Comparison of ENCODE assay signal across 27 cellular contexts in the genomic region with DNA sequence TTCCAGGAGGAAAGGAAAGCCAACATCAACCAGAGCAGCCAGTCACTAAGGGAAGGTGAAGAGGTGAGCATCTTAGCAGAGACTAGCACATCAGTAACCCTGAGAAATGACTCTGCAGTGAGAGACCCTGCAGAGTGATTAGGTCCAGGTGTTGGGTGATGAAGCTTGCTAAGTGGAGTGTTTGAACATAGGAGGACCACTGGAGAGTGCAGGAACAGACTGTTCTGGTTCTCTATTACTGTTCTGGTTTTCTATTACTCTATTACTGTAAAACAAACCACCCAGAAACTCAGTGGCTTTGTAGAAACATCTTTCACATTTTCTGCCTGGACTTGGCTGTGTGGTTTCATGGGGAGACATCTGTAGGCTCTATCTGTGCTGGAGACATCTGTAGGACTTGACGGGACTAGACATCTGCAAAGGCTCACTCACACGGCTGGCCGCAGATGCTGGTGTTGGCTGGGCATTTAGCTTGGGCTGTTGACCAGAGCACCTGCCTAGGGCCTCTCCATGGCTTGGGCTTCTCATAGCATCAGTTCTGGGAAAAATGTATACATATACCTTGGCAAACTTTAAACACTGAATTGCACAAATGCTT. TPM values are rescaled to one million over a fixed set of nuclear protein-coding genes. Genes with fewer than 3 reads are reported as not detected.
"Had no signal": no experiment of that assay in that cellular context is flagged by ENCODE, and none has a peak within 500 bp of the region (broad histone marks: within the 10 kb centered on the region; RNA-seq: fewer than 3 reads in every experiment).

No MANE protein-coding gene starts in this region.

- H3K4me3 ChIP-seq: adrenal gland, body of pancreas, colonic mucosa, esophagus squamous epithelium had no signal

- H3K36me3 ChIP-seq: adrenal gland, colonic mucosa, esophagus squamous epithelium had no signal

- H3K4me1 ChIP-seq: adrenal gland, body of pancreas, colonic mucosa, esophagus squamous epithelium had no signal

- H3K9me3 ChIP-seq: adrenal gland, body of pancreas, colonic mucosa, esophagus squamous epithelium had no signal

- ATAC-seq: activated CD4-positive, alpha-beta T cell treated with anti-CD3 and anti-CD28 coated beads for 36 hours; activated CD8-positive, alpha-beta T cell treated with anti-CD3 and anti-CD28 coated beads, Interleukin-2, amount 10 ng/mL, durations not matched to agents 7 days and 5 days; activated naive CD8-positive, alpha-beta T cell treated with anti-CD3 and anti-CD28 coated beads, Interleukin-2, amount 50 U/mL, for 24 hours; activated T-cell treated with anti-CD3 and anti-CD28 coated beads, Interleukin-2, amount 50 U/mL, for 4 hours; activated T-helper 17 cell treated with anti-CD3 and anti-CD28 coated beads, Interleukin-2, amount 50 U/mL, for 72 hours; body of pancreas had no signal

- H3K27me3 ChIP-seq: adrenal gland, body of pancreas, colonic mucosa had no signal

- H3K27ac ChIP-seq: adrenal gland, body of pancreas, colonic mucosa, epithelial cell of prostate, esophagus squamous epithelium had no signal

- DNase-seq: activated CD4-positive, alpha-beta memory T cell treated with anti-CD3 and anti-CD28 coated beads for 36 hours; activated CD4-positive, alpha-beta T cell treated with anti-CD3 and anti-CD28 coated beads for 36 hours; activated CD4-positive, alpha-beta T cell treated with anti-CD3 and anti-CD28 coated beads, Interleukin-2, amount 10 ng/mL, durations not matched to agents 24 days and 14 days; activated CD4-positive, CD25-positive, alpha-beta regulatory T cell; activated CD4-positive, CD25-positive, alpha-beta regulatory T cell treated with anti-CD3 and anti-CD28 coated beads, Interleukin-2, amount 50 U/mL, for 72 hours; activated CD8-positive, alpha-beta T cell treated with anti-CD3 and anti-CD28 coated beads, Interleukin-2, amount 10 ng/mL, durations not matched to agents 7 days and 5 days; activated effector memory CD4-positive, alpha-beta T cell treated with anti-CD3 and anti-CD28 coated beads, Interleukin-2, amount 50 U/mL, for 16 hours; activated naive CD4-positive, alpha-beta T cell treated with anti-CD3 and anti-CD28 coated beads for 36 hours; activated naive CD8-positive, alpha-beta T cell treated with anti-CD3 and anti-CD28 coated beads for 36 hours; activated naive CD8-positive, alpha-beta T cell treated with anti-CD3 and anti-CD28 coated beads, Interleukin-2, amount 50 U/mL, for 24 hours; activated T-cell treated with anti-CD3 and anti-CD28 coated beads, Interleukin-2, amount 50 U/mL, for 4 hours; adrenal gland; amygdala; aorta; body of pancreas; central memory CD4-positive, alpha-beta T cell; cerebellar nuclear complex; colonic mucosa; effector CD8-positive, alpha-beta T cell; esophagus squamous epithelium; T-helper 2 cell had no signal

RNA-seq across cellular contexts. Expression of gene SPATA31E1, which starts 33.4 kb away (rescaled TPM):
- total RNA-seq: activated CD4-positive, alpha-beta memory T cell treated with anti-CD3 and anti-CD28 coated beads for 36 hours; activated CD4-positive, alpha-beta T cell treated with anti-CD3 and anti-CD28 coated beads for 36 hours; activated CD4-positive, alpha-beta T cell treated with anti-CD3 and anti-CD28 coated beads, Interleukin-2, amount 10 ng/mL, durations not matched to agents 24 days and 14 days; activated CD8-positive, alpha-beta T cell treated with anti-CD3 and anti-CD28 coated beads, Interleukin-2, amount 10 ng/mL, durations not matched to agents 7 days and 5 days; activated naive CD4-positive, alpha-beta T cell treated with anti-CD3 and anti-CD28 coated beads for 36 hours; activated naive CD8-positive, alpha-beta T cell treated with anti-CD3 and anti-CD28 coated beads for 36 hours; activated T-cell treated with anti-CD3 and anti-CD28 coated beads, Interleukin-2, amount 50 U/mL, for 4 hours; activated T-helper 17 cell treated with anti-CD3 and anti-CD28 coated beads, Interleukin-2, amount 50 U/mL, for 72 hours; adrenal gland; aorta; body of pancreas; dermis microvascular lymphatic vessel endothelial cell; endothelial cell of umbilical vein; esophagus squamous epithelium; frontal cortex; T-helper 1 cell treated with Interleukin-12 subunit alpha and Interleukin-12 subunit beta and Interleukin-4 antibody, amounts not matched to agents 30 ng/mL and 1 ng/mL, for 36 hours had no signal
